ENCODE assay signal across 2 cellular contexts in genomic region chr1:6358757-6359567, GRCh38.
TF ChIP-seq lines count a peak whose summit lies in the region.

No MANE protein-coding gene starts in this region.

TF ChIP-seq in HEK293, 187 proteins besides CTCF, POLR2A, EP300 and RAD21:
- 0 out of 2 replicates have a peak, but pooled peaks have one; percentile 11 for TF ChIP-seq PATZ1 (tag by site-specific recombination; IDR thresholded peaks at IDR 0.05)
- TF ChIP-seq KLF8 (tag by site-specific recombination; IDR thresholded peaks at IDR 0.05): no peak
TF ChIP-seq in HEK293: peak in this region for 1.

TF ChIP-seq in endothelial cell of umbilical vein, 7 proteins besides CTCF, POLR2A, EP300 and RAD21 (continued from another document):
- TF ChIP-seq POLR2AphosphoS5 (IDR thresholded peaks at IDR 0.05; ENCODE audit: insufficient read depth, low read depth, low read length): no peak
